ENCODE assay signal across 24 cellular contexts in the genomic region with DNA sequence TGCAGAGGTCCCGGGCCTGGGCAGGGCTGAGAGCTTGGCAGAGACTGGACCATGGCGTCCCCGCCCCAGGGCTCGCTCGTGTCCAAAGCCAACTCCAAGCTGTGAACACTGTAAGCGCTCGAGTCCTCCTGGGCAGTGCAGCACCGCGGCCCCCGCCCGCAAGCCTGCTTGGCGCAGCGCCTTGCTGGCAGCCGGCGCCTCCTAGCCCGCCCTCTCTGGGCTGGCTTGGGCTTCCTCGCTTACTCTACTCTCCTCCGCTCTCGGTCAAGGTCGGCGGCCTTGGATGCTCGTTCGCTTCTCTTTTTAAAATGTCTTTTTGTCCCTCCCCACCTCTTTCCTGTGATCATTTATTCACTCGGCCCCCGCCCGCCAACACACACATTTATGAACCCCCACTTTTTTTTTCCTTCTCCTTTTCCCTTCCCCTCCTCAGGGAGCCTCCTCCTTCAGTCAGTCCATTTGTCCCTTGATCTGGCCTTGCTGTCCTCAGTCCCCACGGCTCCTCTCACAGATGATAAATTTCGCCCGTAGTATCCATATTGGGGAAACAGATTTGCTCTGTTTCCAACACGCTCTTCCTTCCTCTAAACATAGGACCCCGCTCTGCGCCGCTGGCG. TPM values are rescaled to one million over a fixed set of nuclear protein-coding genes. Genes with fewer than 3 reads are reported as not detected.
DNase-seq lines count a peak whose midpoint lies in the region; ATAC-seq and TF ChIP-seq lines count a peak whose summit lies in the region.
"Had no signal": no experiment of that assay in that cellular context is flagged by ENCODE, and none has a peak within 500 bp of the region (broad histone marks: within the 10 kb centered on the region; RNA-seq: fewer than 3 reads in every experiment).

No MANE protein-coding gene starts in this region.

- H3K4me1 ChIP-seq in CD8-positive, alpha-beta T cell (ENCODE audit: insufficient read depth, low read length), result peaks cover 26% of the 10 kb centered on the region
- H3K4me1 ChIP-seq in GM23338 (ENCODE audit: insufficient read depth) (peaks cover 68% of the 10 kb centered on the region), right atrium auricular region (peaks cover 0 to 55% of the 10 kb centered on the region in 2 donors)

- no peak overlapping the region for H3K27ac ChIP-seq in CD8-positive, alpha-beta T cell (ENCODE audit: low read depth, low read length)
- no peak overlapping the region for H3K27ac ChIP-seq in GM23338 (ENCODE audit: low read depth)
- H3K27ac ChIP-seq in right atrium auricular region, result no peak overlapping the region
- no peak overlapping the region for H3K27ac ChIP-seq in coronary artery
- H3K27ac ChIP-seq: HL-60, stomach had no signal

- intact Hi-C loops in CD8-positive, alpha-beta T cell (cut with DNase I, micrococcal nuclease), result loop anchor here (5.0 kb wide), 1 partner anchor 172 kb away; a partner anchor contains a TSS

- H3K79me2 ChIP-seq in GM23338 (replicated peaks; ENCODE audit: insufficient read depth), result no peaks in the 10 kb centered on the region

- H3K4me1 Mint-ChIP-seq in CD8-positive, alpha-beta T cell (ENCODE audit: low read depth), result peaks cover 38% of the 10 kb centered on the region
- peaks cover 66% of the 10 kb centered on the region for H3K4me1 Mint-ChIP-seq in GM23338
- H3K4me1 Mint-ChIP-seq in brain, result peaks cover 52% of the 10 kb centered on the region
- peaks cover 37 to 45% (median 38%) of the 10 kb centered on the region in 3 donors for H3K4me1 Mint-ChIP-seq in naive B cell

- no peak overlapping the region for H3K27ac Mint-ChIP-seq in CD8-positive, alpha-beta T cell
- H3K27ac Mint-ChIP-seq in GM23338 (no peak overlapping the region), brain (no peak overlapping the region), naive B cell (peak overlapping the region in 3 of 6 donors; percentile 30 to 84 (median 45))
- H3K27ac Mint-ChIP-seq: activated CD4-positive, alpha-beta memory T cell treated with anti-CD3 and anti-CD28 coated beads, Interleukin-2, amount 10 ng/mL, durations not matched to agents 7 days and 5 days; type B pancreatic cell had no signal

- no peak for DNase-seq in CD8-positive, alpha-beta T cell
- DNase-seq in GM23338 (ENCODE audit: low spot score) (peak; percentile 63), naive B cell (no peak), SW480 (ENCODE audit: low spot score) (no peak), right atrium auricular region (ENCODE audit: low spot score) (no peak), coronary artery (ENCODE audit: low spot score) (no peak), DMS153 (lab: John Stamatoyannopoulos, UW) (no peak)
- DNase-seq: activated CD4-positive, alpha-beta memory T cell treated with anti-CD3 and anti-CD28 coated beads, Interleukin-2, amount 10 ng/mL, durations not matched to agents 7 days and 5 days; activated T-cell treated with anti-CD3 and anti-CD28 coated beads for 4 hours; caudate nucleus; COR-L47; hippocampal formation; IMR-90; NCI-H446 treated with DMSO at 0.1 percent for 48 hours; stimulated activated CD4-positive, alpha-beta T cell treated with anti-CD3 and anti-CD28 coated beads, Interleukin-12 subunit alpha, Interleukin-12 subunit beta, amount 100 ng/mL, for 4 hours; stimulated activated CD4-positive, alpha-beta T cell treated with anti-CD3 and anti-CD28 coated beads, Interleukin-4, amount 100 ng/mL, for 4 hours; stomach had no signal

- H4K20me1 ChIP-seq in GM23338 (replicated peaks; ENCODE audit: insufficient read depth), result peaks cover 39% of the 10 kb centered on the region

- H2AFZ ChIP-seq in GM23338, result no peak overlapping the region

- no peaks in the 10 kb centered on the region for H3K9me3 ChIP-seq in CD8-positive, alpha-beta T cell (ENCODE audit: low read length)
- no peaks in the 10 kb centered on the region for H3K9me3 ChIP-seq in right atrium auricular region

- ATAC-seq in CD8-positive, alpha-beta T cell, result no peak
- ATAC-seq in GM23338 (peak; percentile 11), naive B cell (ENCODE audit: low read depth in 2 of 2) (no peak)
- ATAC-seq: esophagus mucosa had no signal

- H3K36me3 Mint-ChIP-seq in CD8-positive, alpha-beta T cell, result no peaks in the 10 kb centered on the region
- peaks cover 3% of the 10 kb centered on the region; the same call in 1 of the 3 replicates for H3K36me3 Mint-ChIP-seq in GM23338 (ENCODE audit: low read depth)
- no peaks in the 10 kb centered on the region for H3K36me3 Mint-ChIP-seq in brain
- H3K36me3 Mint-ChIP-seq in naive B cell, result peaks cover 0 to 28% of the 10 kb centered on the region in 2 donors
- H3K36me3 Mint-ChIP-seq: type B pancreatic cell had no signal

- no peak for TF ChIP-seq CTCF in CD8-positive, alpha-beta T cell (IDR thresholded peaks at IDR 0.05)
- TF ChIP-seq CTCF in GM23338 (conservative IDR thresholded peaks at IDR 0.05; ENCODE audit: low read depth in 2 of 2), result no peak
- no peak for TF ChIP-seq CTCF in brain (conservative IDR thresholded peaks at IDR 0.05)
- TF ChIP-seq CTCF in right atrium auricular region (IDR thresholded peaks at IDR 0.05), result no peak
- no peak for TF ChIP-seq CTCF in coronary artery (IDR thresholded peaks at IDR 0.05)

- no peaks in the 10 kb centered on the region for H3K36me3 ChIP-seq in CD8-positive, alpha-beta T cell (ENCODE audit: insufficient read depth, low read length)
- no peaks in the 10 kb centered on the region for H3K36me3 ChIP-seq in GM23338 (ENCODE audit: insufficient read depth)
- no peaks in the 10 kb centered on the region for H3K36me3 ChIP-seq in right atrium auricular region
- H3K36me3 ChIP-seq: stomach had no signal

- POLR2A ChIA-PET in CD8-positive, alpha-beta T cell (lab: Charles Lee), result no interaction called here

- H3K4me3 ChIP-seq in CD8-positive, alpha-beta T cell (ENCODE audit: low read depth, low read length), result no peak overlapping the region
- H3K4me3 ChIP-seq in GM23338, result peak overlapping the region; percentile 47
- H3K4me3 ChIP-seq in right atrium auricular region, result no peak overlapping the region
- no peak overlapping the region for H3K4me3 ChIP-seq in coronary artery
- H3K4me3 ChIP-seq: stomach had no signal

- H3K9me3 Mint-ChIP-seq in CD8-positive, alpha-beta T cell, result no peaks in the 10 kb centered on the region
- H3K9me3 Mint-ChIP-seq in GM23338 (no peaks in the 10 kb centered on the region; the same call in none of the 3 replicates), brain (peaks cover 0 to 7% (median 0%) of the 10 kb centered on the region in 5 experiments), naive B cell (peaks cover under 1 to 15% (median 5%) of the 10 kb centered on the region in 7 donors)
- H3K9me3 Mint-ChIP-seq: activated CD4-positive, alpha-beta memory T cell treated with anti-CD3 and anti-CD28 coated beads, Interleukin-2, amount 10 ng/mL, durations not matched to agents 7 days and 5 days; type B pancreatic cell had no signal

- CTCF ChIA-PET in CD8-positive, alpha-beta T cell (lab: Charles Lee), result interaction anchor here (1.4 to 1.6 kb wide), 2 partner anchors 32 to 36 kb away, joined by 5 read pairs; no protein-coding TSS in a partner anchor

- H3K27me3 Mint-ChIP-seq in CD8-positive, alpha-beta T cell (ENCODE audit: low read depth), result peaks cover 71% of the 10 kb centered on the region
- H3K27me3 Mint-ChIP-seq in GM23338 (ENCODE audit: insufficient read depth, low read depth, poor library complexity) (peaks cover 98% of the 10 kb centered on the region), brain (peaks cover 98% of the 10 kb centered on the region), naive B cell (peaks cover 75 to 92% (median 88%) of the 10 kb centered on the region in 3 donors)

- no peaks in the 10 kb centered on the region for H3K9me2 ChIP-seq in GM23338 (ENCODE audit: insufficient read depth)

- H3K27me3 ChIP-seq in CD8-positive, alpha-beta T cell (ENCODE audit: insufficient read depth, low read length), result peaks cover 45% of the 10 kb centered on the region
- H3K27me3 ChIP-seq in GM23338 (ENCODE audit: insufficient read depth) (peaks cover 100% of the 10 kb centered on the region), right atrium auricular region (peaks cover 68 to 90% of the 10 kb centered on the region in 2 donors)

- H3K4me3 Mint-ChIP-seq in CD8-positive, alpha-beta T cell, result peak overlapping the region; percentile 32
- H3K4me3 Mint-ChIP-seq in GM23338 (peak overlapping the region; percentile 61), brain (peak overlapping the region; percentile 22 to 81 (median 63)), naive B cell (peak overlapping the region in 5 of 8 donors; percentile 24 to 68 (median 59))
- H3K4me3 Mint-ChIP-seq: activated CD4-positive, alpha-beta memory T cell treated with anti-CD3 and anti-CD28 coated beads, Interleukin-2, amount 10 ng/mL, durations not matched to agents 7 days and 5 days; type B pancreatic cell had no signal

- peak overlapping the region; percentile 79; the same call in 1 of the 2 replicates for H3K4me2 ChIP-seq in GM23338

- H3F3A ChIP-seq in GM23338 (replicated peaks; ENCODE audit: low read depth), result peaks cover 33% of the 10 kb centered on the region

TF ChIP-seq in GM23338, 12 proteins besides CTCF, POLR2A, EP300 and RAD21 (continues in another document):
- TF ChIP-seq, protein P1, sequence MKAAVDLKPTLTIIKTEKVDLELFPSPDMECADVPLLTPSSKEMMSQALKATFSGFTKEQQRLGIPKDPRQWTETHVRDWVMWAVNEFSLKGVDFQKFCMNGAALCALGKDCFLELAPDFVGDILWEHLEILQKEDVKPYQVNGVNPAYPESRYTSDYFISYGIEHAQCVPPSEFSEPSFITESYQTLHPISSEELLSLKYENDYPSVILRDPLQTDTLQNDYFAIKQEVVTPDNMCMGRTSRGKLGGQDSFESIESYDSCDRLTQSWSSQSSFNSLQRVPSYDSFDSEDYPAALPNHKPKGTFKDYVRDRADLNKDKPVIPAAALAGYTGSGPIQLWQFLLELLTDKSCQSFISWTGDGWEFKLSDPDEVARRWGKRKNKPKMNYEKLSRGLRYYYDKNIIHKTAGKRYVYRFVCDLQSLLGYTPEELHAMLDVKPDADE (IDR thresholded peaks at IDR 0.05), result no peak

RNA-seq across cellular contexts. Expression of a gene that starts 1.9 kb away (rescaled TPM):
- not detected for total RNA-seq in CD8-positive, alpha-beta T cell
- total RNA-seq in GM23338 (2014; rRNA removed; shearing (Covaris generic)), result not detected in 2 replicates
- polyA plus RNA-seq in GM23338 (2016; fragmentation: Nextera tagmentation; extraction: Ambion mirVana) (not detected in 2 replicates), brain (ENCODE audit: insufficient read depth, low read depth, low replicate concordance) (0.19 TPM), naive B cell (ENCODE audit: low read depth in 6 of 6) (not detected)
- not detected for total RNA-seq in right atrium auricular region
- total RNA-seq: activated CD4-positive, alpha-beta memory T cell treated with anti-CD3 and anti-CD28 coated beads, Interleukin-2, amount 10 ng/mL, durations not matched to agents 7 days and 5 days; esophagus mucosa; IMR-90; liver; osteocyte; RPMI7951; stomach had no signal
- polyA plus RNA-seq: IMR-90, liver, stomach had no signal
